ENCODE assay signal across 23 cellular contexts in genomic region chr3:172746476-172746875, GRCh38. TPM values are rescaled to one million over a fixed set of nuclear protein-coding genes. Genes with fewer than 3 reads are reported as not detected.
A peak's percentile ranks its signal among the peaks of the same experiment; 100 is the strongest.
DNase-seq lines count a peak whose midpoint lies in the region; FAIRE-seq and TF ChIP-seq lines count a peak whose summit lies in the region.
"Had no signal": no experiment of that assay in that cellular context is flagged by ENCODE, and none has a peak within 500 bp of the region (broad histone marks: within the 10 kb centered on the region; RNA-seq: fewer than 3 reads in every experiment).

No MANE protein-coding gene starts in this region.

- peak overlapping the region; percentile 60 for H3K27ac Mint-ChIP-seq in osteocyte (ENCODE audit: unreplicated experiment)
- H3K27ac Mint-ChIP-seq: activated naive CD8-positive, alpha-beta T cell treated with anti-CD3 and anti-CD28 coated beads, Interleukin-2, amount 50 U/mL, for 24 hours; activated T-helper 17 cell treated with anti-CD3 and anti-CD28 coated beads, Interleukin-2, amount 50 U/mL, for 72 hours; natural killer cell had no signal

- peak; percentile 6 for FAIRE-seq in G401.6 (lab: Jason Lieb, UNC)

- H3K4me3 ChIP-seq in OCI-LY7 (ENCODE audit: low read depth, low read length, poor library complexity, severe bottlenecking) (no peak overlapping the region), fibroblast of lung (replicated peaks in 1 of 4; ENCODE audit: control extremely low read depth in 1 of 4, insufficient read depth in 1 of 4, low read depth in 3 of 4, low read length in 4 of 4) (no peak overlapping the region)
- H3K4me3 ChIP-seq: esophagus muscularis mucosa, heart left ventricle, prostate gland, SJCRH30 had no signal

- peak overlapping the region; percentile 49; the same call in 1 of the 2 replicates for H2AFZ ChIP-seq in OCI-LY7 (ENCODE audit: low read length)
- no peak overlapping the region for H2AFZ ChIP-seq in fibroblast of lung (ENCODE audit: low read length)

- POLR2A ChIA-PET in OCI-LY7 (lab: Charles Lee): no interaction called here

- no peaks in the 10 kb centered on the region for H3K36me3 Mint-ChIP-seq in osteocyte (ENCODE audit: unreplicated experiment)
- H3K36me3 Mint-ChIP-seq: CD4-positive, CD25-positive, alpha-beta regulatory T cell; natural killer cell had no signal

- H3K79me2 ChIP-seq in OCI-LY7 (ENCODE audit: insufficient read depth, low read depth, low read length) (peaks cover 8% of the 10 kb centered on the region), fibroblast of lung (ENCODE audit: control insufficient read depth, insufficient read depth, low read length) (peaks cover 7% of the 10 kb centered on the region)

- CTCF ChIA-PET in OCI-LY7 (lab: Charles Lee; ENCODE audit: unreplicated experiment): no interaction called here

- H3K4me3 Mint-ChIP-seq in osteocyte (ENCODE audit: unreplicated experiment): no peak overlapping the region
- H3K4me3 Mint-ChIP-seq: activated naive CD8-positive, alpha-beta T cell treated with anti-CD3 and anti-CD28 coated beads, Interleukin-2, amount 50 U/mL, for 24 hours; activated T-helper 17 cell treated with anti-CD3 and anti-CD28 coated beads, Interleukin-2, amount 50 U/mL, for 72 hours; CD4-positive, CD25-positive, alpha-beta regulatory T cell; natural killer cell had no signal

- DNase-seq in OCI-LY7 (ENCODE audit: low spot score) (no peak), fibroblast of lung (ENCODE audit: low read depth in 2 of 2) (peak in 1 of 2 donors; percentile 36), osteocyte (ENCODE audit: extremely low spot score, unreplicated experiment) (no peak), OCI-M1 (lab: John Stamatoyannopoulos, UW) (no peak), NCI-H128 (lab: John Stamatoyannopoulos, UW; ENCODE audit: unreplicated experiment) (no peak), NCI-H1436 treated with DMSO at 0.1 percent for 48 hours (lab: John Stamatoyannopoulos, UW) (no peak), MV-4-11 (lab: John Stamatoyannopoulos, UW) (no peak)
- DNase-seq: activated CD4-positive, alpha-beta T cell treated with anti-CD3 and anti-CD28 coated beads for 1 hour; activated naive CD8-positive, alpha-beta T cell treated with anti-CD3 and anti-CD28 coated beads, Interleukin-2, amount 50 U/mL, for 24 hours; caudate nucleus; CD4-positive, CD25-positive, alpha-beta regulatory T cell; effector CD4-positive, alpha-beta T cell; heart left ventricle; MM.1S; natural killer cell; NCI-H187 treated with DMSO at 0.1 percent for 48 hours; NCI-H446; SJCRH30; stimulated activated CD8-positive, alpha-beta memory T cell treated with anti-CD3 and anti-CD28 coated beads, Interleukin-4, amount 100 ng/mL, for 48 hours had no signal

- H3K9me3 ChIP-seq in OCI-LY7 (ENCODE audit: low read length) (no peaks in the 10 kb centered on the region), fibroblast of lung (ENCODE audit: control insufficient read depth, insufficient read depth, low read depth, low read length) (no peaks in the 10 kb centered on the region)
- H3K9me3 ChIP-seq: esophagus muscularis mucosa, heart left ventricle, prostate gland, SJCRH30 had no signal

- H4K20me1 ChIP-seq in OCI-LY7 (ENCODE audit: insufficient read depth, low read length) (no peaks in the 10 kb centered on the region), fibroblast of lung (ENCODE audit: control insufficient read depth, extremely low read depth, insufficient read depth, low read length) (no peaks in the 10 kb centered on the region)

- no peak overlapping the region for H3K4me2 ChIP-seq in OCI-LY7 (ENCODE audit: low read length)
- H3K4me2 ChIP-seq in fibroblast of lung (ENCODE audit: extremely low read depth, insufficient read depth, low read length): no peak overlapping the region

- peaks cover 31% of the 10 kb centered on the region for H3K4me1 Mint-ChIP-seq in osteocyte (ENCODE audit: unreplicated experiment)

- H3K4me1 ChIP-seq in OCI-LY7 (ENCODE audit: insufficient read depth, low read length, poor library complexity, severe bottlenecking) (no peaks in the 10 kb centered on the region), fibroblast of lung (ENCODE audit: control insufficient read depth, extremely low read depth, insufficient read depth, low read length) (peaks cover 10% of the 10 kb centered on the region)
- H3K4me1 ChIP-seq: prostate gland, SJCRH30 had no signal

- no peak overlapping the region for H3K9ac ChIP-seq in fibroblast of lung (ENCODE audit: insufficient read depth, low read length)

- H3K36me3 ChIP-seq in OCI-LY7 (ENCODE audit: insufficient read depth, low read length): no peaks in the 10 kb centered on the region
- H3K36me3 ChIP-seq in fibroblast of lung (ENCODE audit: control insufficient read depth, insufficient read depth, low read length): no peaks in the 10 kb centered on the region
- H3K36me3 ChIP-seq: esophagus muscularis mucosa, heart left ventricle, prostate gland, SJCRH30 had no signal

- no TSS peak for BruUV-seq in OCI-LY7 (replicated peaks; lab: Mats Ljungman, UMichigan)

- no peak overlapping the region for H3K27ac ChIP-seq in OCI-LY7 (ENCODE audit: low read depth, low read length, poor library complexity, severe bottlenecking)
- H3K27ac ChIP-seq in fibroblast of lung (ENCODE audit: insufficient read depth, low read length): peak overlapping the region; percentile 19
- H3K27ac ChIP-seq: esophagus muscularis mucosa, heart left ventricle, prostate gland, SJCRH30 had no signal

- no peak for TF ChIP-seq CTCF in OCI-LY7 (conservative IDR thresholded peaks at IDR 0.05; ENCODE audit: low read length)
- TF ChIP-seq CTCF in fibroblast of lung (conservative IDR thresholded peaks at IDR 0.05 in 1 of 2, IDR thresholded peaks at IDR 0.05 in 1 of 2; ENCODE audit: low read depth in 1 of 2, low read length in 2 of 2): no peak
- no peak for TF ChIP-seq CTCF in osteocyte (IDR thresholded peaks at IDR 0.05)

- no peaks in the 10 kb centered on the region for H3K27me3 ChIP-seq in fibroblast of lung (ENCODE audit: control insufficient read depth, insufficient read depth, low read length)
- H3K27me3 ChIP-seq: esophagus muscularis mucosa, heart left ventricle, SJCRH30 had no signal

- H3K9me2 ChIP-seq in OCI-LY7 (ENCODE audit: insufficient read depth, low read length): no peaks in the 10 kb centered on the region

- no peaks in the 10 kb centered on the region for H3K27me3 Mint-ChIP-seq in osteocyte (ENCODE audit: unreplicated experiment)
- H3K27me3 Mint-ChIP-seq: activated T-helper 17 cell treated with anti-CD3 and anti-CD28 coated beads, Interleukin-2, amount 50 U/mL, for 72 hours had no signal

- intact Hi-C loops in OCI-LY7 (cut with micrococcal nuclease; ENCODE audit: unreplicated experiment): no loop called here

- no peaks in the 10 kb centered on the region for H3K9me3 Mint-ChIP-seq in osteocyte (ENCODE audit: unreplicated experiment)
- H3K9me3 Mint-ChIP-seq: activated naive CD8-positive, alpha-beta T cell treated with anti-CD3 and anti-CD28 coated beads, Interleukin-2, amount 50 U/mL, for 24 hours; activated T-helper 17 cell treated with anti-CD3 and anti-CD28 coated beads, Interleukin-2, amount 50 U/mL, for 72 hours; CD4-positive, CD25-positive, alpha-beta regulatory T cell; natural killer cell had no signal

RNA-seq across cellular contexts. Expression of gene ECT2, which starts 4.0 kb away (rescaled TPM):
- total RNA-seq in OCI-LY7 (2014; rRNA removed; shearing (Covaris generic)): 48.1 and 51.5 TPM in 2 replicates
- total RNA-seq in OCI-LY7 (2022) (66.1 and 72.5 TPM in 2 replicates), fibroblast of lung (14.6 and 34.5 TPM in 2 replicates), osteocyte (15.8 and 18.9 TPM in 2 replicates)
- 20.5 and 51.6 TPM in 2 replicates for polyA plus RNA-seq in fibroblast of lung
- 13.0 and 31.7 TPM in 2 replicates for polyA plus RNA-seq in fibroblast of lung (2012)
- polyA minus RNA-seq in fibroblast of lung (ENCODE audit: low replicate concordance): 2.5 and 12.9 TPM in 2 replicates

RNA-seq across cellular contexts. Expression of gene NCEH1, which starts 35.6 kb away (rescaled TPM):
- total RNA-seq in OCI-LY7 (2014; rRNA removed; shearing (Covaris generic)): 2.3 and 2.7 TPM in 2 replicates
- total RNA-seq in OCI-LY7 (2022) (7.8 and 8.2 TPM in 2 replicates), fibroblast of lung (3.1 and 9.9 TPM in 2 replicates), osteocyte (6.7 and 8.1 TPM in 2 replicates)
- polyA plus RNA-seq in fibroblast of lung: 11.4 and 42.4 TPM in 2 replicates
- 6.7 and 22.7 TPM in 2 replicates for polyA plus RNA-seq in fibroblast of lung (2012)
- 5.5 and 21.2 TPM in 2 replicates for polyA minus RNA-seq in fibroblast of lung (ENCODE audit: low replicate concordance)
